In genomic region chr18:24075731-24076130, GRCh38 we compare ENCODE assay signal across 9 cellular contexts.
A peak's percentile ranks its signal among the peaks of the same experiment; 100 is the strongest.
DNase-seq lines count a peak whose midpoint lies in the region; ATAC-seq and TF ChIP-seq lines count a peak whose summit lies in the region.
"Had no signal": no experiment of that assay in that cellular context is flagged by ENCODE, and none has a peak within 500 bp of the region (broad histone marks: within the 10 kb centered on the region; RNA-seq: fewer than 3 reads in every experiment).

No MANE protein-coding gene starts in this region.

- H3K4me1 ChIP-seq in left ventricle myocardium inferior, result peaks cover 27% of the 10 kb centered on the region
- H3K4me1 ChIP-seq in gastroesophageal sphincter, result peaks cover 0 to 20% (median 4%) of the 10 kb centered on the region in 3 donors
- H3K4me1 ChIP-seq in uterus, result no peaks in the 10 kb centered on the region
- H3K4me1 ChIP-seq: prostate gland had no signal

- no peak for TF ChIP-seq POLR2A in gastroesophageal sphincter (IDR thresholded peaks at IDR 0.05)
- TF ChIP-seq POLR2A in uterus (IDR thresholded peaks at IDR 0.05), result no peak

- no peak for ATAC-seq in left cardiac atrium
- peak; percentile 4 for ATAC-seq in gastroesophageal sphincter
- no peak for ATAC-seq in GM19455 (IDR thresholded peaks at IDR 0.05; ENCODE audit: unreplicated experiment)

- H3K27me3 ChIP-seq in left ventricle myocardium inferior (ENCODE audit: low read depth) (no peaks in the 10 kb centered on the region), gastroesophageal sphincter (no peaks in the 10 kb centered on the region), uterus (no peaks in the 10 kb centered on the region)

- no peak for DNase-seq in left ventricle myocardium inferior
- DNase-seq in left cardiac atrium, result no peak
- peak; percentile 17 for DNase-seq in SK-N-DZ (ENCODE audit: low spot score)
- no peak for DNase-seq in uterus
- no peak for DNase-seq in head of caudate nucleus
- no peak for DNase-seq in C1 segment of cervical spinal cord (lab: John Stamatoyannopoulos, UW)

- H3K9me3 ChIP-seq in left ventricle myocardium inferior (replicated peaks), result no peaks in the 10 kb centered on the region
- no peaks in the 10 kb centered on the region for H3K9me3 ChIP-seq in gastroesophageal sphincter
- H3K9me3 ChIP-seq in uterus, result no peaks in the 10 kb centered on the region
- H3K9me3 ChIP-seq: prostate gland had no signal

- intact Hi-C loops in left ventricle myocardium inferior (cut with micrococcal nuclease) (no loop called here), left cardiac atrium (cut with DNase I) (loop anchor here in 1 of 2 donors (5.0 kb wide), 1 partner anchor 83 kb away; no protein-coding TSS in a partner anchor), uterus (cut with DNase I; ENCODE audit: low total_unique reads) (no loop called here), head of caudate nucleus (cut with DNase I) (no loop called here)

- TF ChIP-seq CTCF in left ventricle myocardium inferior (IDR thresholded peaks at IDR 0.05; ENCODE audit: borderline replicate concordance), result no peak
- no peak for TF ChIP-seq CTCF in gastroesophageal sphincter (IDR thresholded peaks at IDR 0.05)
- TF ChIP-seq CTCF in uterus (IDR thresholded peaks at IDR 0.05), result no peak

- peak overlapping the region; percentile 86 for H3K27ac ChIP-seq in left ventricle myocardium inferior (replicated peaks)
- peak overlapping the region; percentile 43 to 70 (median 58) for H3K27ac ChIP-seq in gastroesophageal sphincter
- H3K27ac ChIP-seq in uterus, result peak overlapping the region; percentile 74

- H3K4me3 ChIP-seq in left ventricle myocardium inferior, result no peak overlapping the region
- H3K4me3 ChIP-seq in gastroesophageal sphincter, result no peak overlapping the region
- no peak overlapping the region for H3K4me3 ChIP-seq in uterus
- H3K4me3 ChIP-seq: prostate gland had no signal

- no peak for TF ChIP-seq EP300 in gastroesophageal sphincter (IDR thresholded peaks at IDR 0.05)

- H3K36me3 ChIP-seq in left ventricle myocardium inferior (no peaks in the 10 kb centered on the region), gastroesophageal sphincter (peaks cover 0 to 6% of the 10 kb centered on the region in 2 donors), uterus (no peaks in the 10 kb centered on the region)
- H3K36me3 ChIP-seq: prostate gland had no signal

- WGBS in gastroesophageal sphincter (ENCODE audit: low coverage in 1 of 2), 2 donors, result 82 to 92% methylated on average over 3 of the region's 3 CpGs
